7 cellular contexts compared by ENCODE assay signal in genomic region chr10:104120061-104120460, GRCh38. TPM values are rescaled to one million over a fixed set of nuclear protein-coding genes. Genes with fewer than 3 reads are reported as not detected.
DNase-seq lines count a peak whose midpoint lies in the region; TF ChIP-seq lines count a peak whose summit lies in the region.

No MANE protein-coding gene starts in this region.

- H3K27ac Mint-ChIP-seq in HFFc6 (peak overlapping the region; percentile 100), glutamatergic neuron (ENCODE audit: unreplicated experiment) (no peak overlapping the region)

- peak overlapping the region; percentile 92 for H3K4me3 Mint-ChIP-seq in HFFc6
- peak overlapping the region; percentile 37 for H3K4me3 Mint-ChIP-seq in glutamatergic neuron (ENCODE audit: unreplicated experiment)

- no peak for DNase-seq in HFFc6
- no peak for DNase-seq in glutamatergic neuron
- DNase-seq in T1000 (lab: John Stamatoyannopoulos, UW): no peak
- DNase-seq in NCI-H446 (lab: John Stamatoyannopoulos, UW): no peak
- no peak for DNase-seq in Kasumi-1 (lab: John Stamatoyannopoulos, UW)

- H3K27me3 ChIP-seq in SU-DHL-6 (ENCODE audit: low read length) (no peaks in the 10 kb centered on the region), skeletal muscle satellite cell (ENCODE audit: control insufficient read depth, insufficient read depth, low read length) (no peaks in the 10 kb centered on the region)

- peaks cover 19% of the 10 kb centered on the region for H3K4me1 ChIP-seq in skeletal muscle satellite cell (ENCODE audit: control insufficient read depth, insufficient read depth, low read length)

- H3K4me1 Mint-ChIP-seq in HFFc6 (ENCODE audit: low read depth) (peaks cover 68% of the 10 kb centered on the region), glutamatergic neuron (ENCODE audit: low read depth, unreplicated experiment) (no peaks in the 10 kb centered on the region)

- H3K27me3 Mint-ChIP-seq in HFFc6 (ENCODE audit: insufficient read depth) (peaks cover 3% of the 10 kb centered on the region; the same call in 1 of the 2 replicates), glutamatergic neuron (ENCODE audit: unreplicated experiment) (peaks cover 1% of the 10 kb centered on the region)

- H3K4me3 ChIP-seq in SU-DHL-6 (ENCODE audit: insufficient read depth, low read length, poor library complexity, severe bottlenecking) (no peak overlapping the region), skeletal muscle satellite cell (ENCODE audit: low read length) (no peak overlapping the region)

- H3K9me2 ChIP-seq in SU-DHL-6 (replicated peaks; ENCODE audit: insufficient read depth, low read length): no peaks in the 10 kb centered on the region

- no peak overlapping the region for H3K27ac ChIP-seq in SU-DHL-6 (ENCODE audit: low read depth, low read length)

- H2AFZ ChIP-seq in SU-DHL-6 (ENCODE audit: low read depth, low read length, severe bottlenecking): peak overlapping the region; percentile 97

- H3K9me3 Mint-ChIP-seq in HFFc6 (no peaks in the 10 kb centered on the region), glutamatergic neuron (ENCODE audit: unreplicated experiment) (peaks cover 3% of the 10 kb centered on the region)

- H3K4me2 ChIP-seq in SU-DHL-6 (ENCODE audit: low read depth, low read length, poor library complexity, severe bottlenecking) (no peak overlapping the region), skeletal muscle satellite cell (ENCODE audit: low read length) (peak overlapping the region; percentile 97)

- H3K9ac ChIP-seq in SU-DHL-6 (ENCODE audit: low read length) (no peak overlapping the region), skeletal muscle satellite cell (ENCODE audit: low read depth, low read length) (peak overlapping the region; percentile 95)

- H3K36me3 ChIP-seq in SU-DHL-6 (ENCODE audit: low read length) (no peaks in the 10 kb centered on the region), skeletal muscle satellite cell (ENCODE audit: insufficient read depth, low read length) (no peaks in the 10 kb centered on the region)

- H4K20me1 ChIP-seq in SU-DHL-6 (ENCODE audit: low read depth, low read length): no peaks in the 10 kb centered on the region

- H3K36me3 Mint-ChIP-seq in HFFc6 (ENCODE audit: low read depth) (no peaks in the 10 kb centered on the region), glutamatergic neuron (ENCODE audit: unreplicated experiment) (no peaks in the 10 kb centered on the region)

- H3F3A ChIP-seq in SU-DHL-6 (ENCODE audit: insufficient read depth): peaks cover 10% of the 10 kb centered on the region; the same call in 1 of the 2 replicates

- TF ChIP-seq CTCF in HFFc6 (IDR thresholded peaks at IDR 0.05): no peak
- no peak for TF ChIP-seq CTCF in SU-DHL-6 (IDR thresholded peaks at IDR 0.05; ENCODE audit: insufficient read depth, low read length, poor library complexity, severe bottlenecking)
- no peak for TF ChIP-seq CTCF in glutamatergic neuron (IDR thresholded peaks at IDR 0.05; ENCODE audit: partially characterized antibody, unreplicated experiment)

- H3K9me3 ChIP-seq in SU-DHL-6 (ENCODE audit: insufficient read depth, low read length) (no peaks in the 10 kb centered on the region), skeletal muscle satellite cell (replicated peaks; ENCODE audit: low read length) (no peaks in the 10 kb centered on the region)

- H3K79me2 ChIP-seq in SU-DHL-6 (ENCODE audit: insufficient read depth, low read length): no peaks in the 10 kb centered on the region; the same call in none of the 2 replicates

RNA-seq across cellular contexts. Expression of gene SFR1, which starts 1.9 kb away (rescaled TPM):
- 1 to 10 TPM; 4.4 to 6.5 (median 5.7) TPM for total RNA-seq in HFFc6 (2021; fragmentation: NEBNext Ultra II Directional; extraction: Animal tissue kit (Norgen Biotek cat#: 25700))
- 4.7 TPM for total RNA-seq in glutamatergic neuron (ENCODE audit: unreplicated experiment)
- total RNA-seq in skeletal muscle satellite cell (2012; rRNA removed): 10.7 and 13.2 TPM in 2 replicates

RNA-seq across cellular contexts. Expression of gene COL17A1, which starts 34.4 kb away (rescaled TPM):
- total RNA-seq in HFFc6 (2021; fragmentation: NEBNext Ultra II Directional; extraction: Animal tissue kit (Norgen Biotek cat#: 25700)): 1 to 10 TPM in 2 of 6 experiments, under 1 TPM in 4; 0.23 to 1.5 (median 0.66) TPM
- not detected for total RNA-seq in glutamatergic neuron (ENCODE audit: unreplicated experiment)
- total RNA-seq in skeletal muscle satellite cell (2012; rRNA removed): under 0.01 TPM in 2 replicates
